In the genomic region with DNA sequence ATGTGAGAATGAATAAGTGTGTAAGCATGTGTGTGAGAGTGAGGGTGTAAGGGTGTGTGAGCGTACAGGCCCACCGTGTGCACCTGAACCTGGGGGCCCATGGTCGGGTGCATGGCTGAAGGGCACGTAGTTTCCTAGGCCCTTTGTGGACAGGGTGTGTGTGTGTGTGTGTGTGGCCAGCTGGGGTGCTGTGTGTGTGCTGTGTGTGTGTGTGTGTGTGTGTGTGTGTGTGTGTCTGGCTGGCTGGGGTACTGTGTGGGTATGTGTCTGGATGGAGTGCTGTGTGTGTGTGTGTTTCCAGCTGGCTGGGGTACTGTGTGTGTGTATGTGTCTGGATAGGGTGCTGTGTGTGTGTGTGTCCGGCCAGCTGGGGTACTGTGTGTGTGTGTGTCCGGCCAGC, we compare ENCODE assay signal across 23 cellular contexts. TPM values are rescaled to one million over a fixed set of nuclear protein-coding genes. Genes with fewer than 3 reads are reported as not detected.
"Had no signal": no experiment of that assay in that cellular context is flagged by ENCODE, and none has a peak within 500 bp of the region (broad histone marks: within the 10 kb centered on the region; RNA-seq: fewer than 3 reads in every experiment).

No MANE protein-coding gene starts in this region.

- H3K36me3 Mint-ChIP-seq: activated CD8-positive, alpha-beta memory T cell treated with anti-CD3 and anti-CD28 coated beads, Interleukin-2, amount 10 ng/mL, durations not matched to agents 7 days and 5 days; activated naive CD4-positive, alpha-beta T cell treated with anti-CD3 and anti-CD28 coated beads, Interleukin-2, amount 10 ng/mL, durations not matched to agents 7 days and 5 days; immature natural killer cell; naive thymus-derived CD8-positive, alpha-beta T cell had no signal

- DNase-seq: activated CD4-positive, alpha-beta T cell treated with anti-CD3 and anti-CD28 coated beads, Interleukin-2, amount 50 U/mL, for 48 hours; activated CD8-positive, alpha-beta memory T cell treated with anti-CD3 and anti-CD28 coated beads, Interleukin-2, amount 10 ng/mL, durations not matched to agents 7 days and 5 days; activated naive CD4-positive, alpha-beta T cell treated with anti-CD3 and anti-CD28 coated beads, Interleukin-2, amount 10 ng/mL, durations not matched to agents 7 days and 5 days; activated T-cell treated with anti-CD3 and anti-CD28 coated beads, Interleukin-2, amount 50 U/mL, for 1 hour; effector memory CD4-positive, alpha-beta T cell; immature natural killer cell; mammary epithelial cell; naive thymus-derived CD8-positive, alpha-beta T cell; occipital lobe; right cardiac atrium; SK-N-SH; small intestine; stimulated activated CD4-positive, alpha-beta T cell treated with anti-CD3 and anti-CD28 coated beads, Interleukin-4, amount 100 ng/mL, for 24 hours; stimulated activated naive CD4-positive, alpha-beta T cell treated with Interleukin-2 at 50 U/mL for 16 hours; T-helper 1 cell; WERI-Rb-1 had no signal

- H3K27me3 Mint-ChIP-seq: central memory CD8-positive, alpha-beta T cell had no signal

- H3K4me3 Mint-ChIP-seq: activated CD8-positive, alpha-beta memory T cell treated with anti-CD3 and anti-CD28 coated beads, Interleukin-2, amount 10 ng/mL, durations not matched to agents 7 days and 5 days; activated naive CD4-positive, alpha-beta T cell treated with anti-CD3 and anti-CD28 coated beads, Interleukin-2, amount 10 ng/mL, durations not matched to agents 7 days and 5 days; central memory CD8-positive, alpha-beta T cell; immature natural killer cell; naive thymus-derived CD8-positive, alpha-beta T cell had no signal

- H3K4me1 Mint-ChIP-seq: activated naive CD4-positive, alpha-beta T cell treated with anti-CD3 and anti-CD28 coated beads, Interleukin-2, amount 10 ng/mL, durations not matched to agents 7 days and 5 days; central memory CD8-positive, alpha-beta T cell; immature natural killer cell had no signal

- H3K9me3 ChIP-seq: heart left ventricle, prostate gland, SK-N-SH, tibial nerve had no signal

- H3K27ac ChIP-seq: epithelial cell of prostate, heart left ventricle, prostate gland, tibial nerve, WERI-Rb-1 had no signal

- H3K9me3 Mint-ChIP-seq: activated naive CD4-positive, alpha-beta T cell treated with anti-CD3 and anti-CD28 coated beads, Interleukin-2, amount 10 ng/mL, durations not matched to agents 7 days and 5 days; activated T-helper 2 cell treated with anti-CD3 and anti-CD28 coated beads, Interferon-gamma antibody, Interleukin-2, Interleukin-4, amounts not matched to agents 10 μg/mL and 5 μg/mL and 100 μg/mL, durations not matched to agents 14 hours and 24 hours and 36 hours; central memory CD8-positive, alpha-beta T cell; immature natural killer cell; naive thymus-derived CD8-positive, alpha-beta T cell had no signal

- H3K36me3 ChIP-seq: heart left ventricle, prostate gland, tibial nerve, WERI-Rb-1 had no signal

- H3K4me1 ChIP-seq: prostate gland had no signal

- H3K9ac ChIP-seq: SK-N-SH had no signal

- H3K4me2 ChIP-seq: SK-N-SH had no signal

- H3K27ac Mint-ChIP-seq: activated CD8-positive, alpha-beta memory T cell treated with anti-CD3 and anti-CD28 coated beads, Interleukin-2, amount 10 ng/mL, durations not matched to agents 7 days and 5 days; activated naive CD4-positive, alpha-beta T cell treated with anti-CD3 and anti-CD28 coated beads, Interleukin-2, amount 10 ng/mL, durations not matched to agents 7 days and 5 days; activated T-helper 2 cell treated with anti-CD3 and anti-CD28 coated beads, Interferon-gamma antibody, Interleukin-2, Interleukin-4, amounts not matched to agents 10 μg/mL and 5 μg/mL and 100 μg/mL, durations not matched to agents 14 hours and 24 hours and 36 hours; naive thymus-derived CD8-positive, alpha-beta T cell had no signal

- H3K27me3 ChIP-seq: heart left ventricle, tibial nerve had no signal

- ATAC-seq: activated CD8-positive, alpha-beta memory T cell treated with anti-CD3 and anti-CD28 coated beads, Interleukin-2, amount 10 ng/mL, durations not matched to agents 7 days and 5 days; heart left ventricle; naive thymus-derived CD8-positive, alpha-beta T cell; right cardiac atrium had no signal

- H3K4me3 ChIP-seq: heart left ventricle, prostate gland, tibial nerve had no signal

- FAIRE-seq: frontal cortex, small intestine had no signal

RNA-seq across cellular contexts. Expression of gene SFTPB, which starts 2.0 kb away (rescaled TPM):
- total RNA-seq: activated CD8-positive, alpha-beta memory T cell treated with anti-CD3 and anti-CD28 coated beads, Interleukin-2, amount 10 ng/mL, durations not matched to agents 7 days and 5 days; activated T-helper 2 cell treated with anti-CD3 and anti-CD28 coated beads, Interferon-gamma antibody, Interleukin-2, Interleukin-4, amounts not matched to agents 10 μg/mL and 5 μg/mL and 100 μg/mL, durations not matched to agents 14 hours and 24 hours and 36 hours; frontal cortex; mammary epithelial cell; naive thymus-derived CD8-positive, alpha-beta T cell; tibial nerve had no signal
- polyA plus RNA-seq: immature natural killer cell, mammary epithelial cell, right cardiac atrium, SK-N-SH had no signal

RNA-seq across cellular contexts. Expression of gene GNLY, which starts 28.1 kb away (rescaled TPM):
- total RNA-seq: frontal cortex, mammary epithelial cell, occipital lobe had no signal
- polyA plus RNA-seq: mammary epithelial cell, SK-N-SH had no signal
